In the genomic region with DNA sequence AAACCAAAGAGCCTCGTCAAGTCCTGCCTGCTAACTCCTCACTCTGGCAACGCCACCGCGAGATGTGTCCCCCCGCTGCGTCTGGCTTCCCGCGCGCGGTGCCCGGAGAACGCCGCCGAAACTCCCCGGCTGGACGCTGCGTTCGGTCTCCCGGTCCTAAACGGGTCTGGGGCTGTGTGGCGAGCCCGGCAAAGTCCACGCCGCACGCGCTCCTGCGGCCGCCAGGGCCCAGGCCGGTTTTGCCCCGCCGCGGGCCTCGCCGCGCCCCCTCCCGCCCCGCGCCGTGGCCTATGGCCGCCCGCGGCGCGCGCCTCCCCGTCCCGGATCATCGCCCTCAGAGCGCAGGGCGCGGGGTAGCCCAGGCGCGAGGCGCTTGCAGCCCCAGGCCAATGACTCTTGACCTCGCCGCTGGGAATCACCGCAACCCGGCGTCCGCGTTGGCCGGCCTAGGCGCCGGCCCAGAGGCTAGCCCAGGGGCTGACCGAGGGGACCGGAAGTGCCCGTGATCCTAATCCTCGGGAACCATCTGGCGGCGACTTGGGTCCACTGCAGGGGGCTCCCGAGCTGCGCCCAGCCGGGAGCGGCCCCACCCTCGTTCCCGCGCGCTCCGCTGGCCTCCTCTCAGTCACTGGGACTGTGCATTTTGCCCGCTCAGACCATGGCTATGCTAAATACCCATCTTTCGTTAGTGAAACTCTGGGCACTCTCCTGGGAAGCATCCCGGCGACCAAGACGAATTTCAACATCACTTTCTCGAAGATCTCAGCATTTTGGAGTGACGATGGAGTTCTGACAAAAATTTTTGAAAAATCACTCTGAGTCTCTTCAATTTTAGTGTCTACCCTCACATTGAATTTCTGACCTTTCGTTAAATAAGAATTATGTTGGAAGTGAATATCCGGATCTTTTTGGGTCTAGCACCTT, we compare ENCODE assay signal across 1 cellular context.
TF ChIP-seq lines count a peak whose summit lies in the region.

A gene (minus strand): TSS at position 214 of the 924 bp plus-strand sequence. CDS start 266 bp downstream, outside the sequence.

TF ChIP-seq in H1, 55 proteins besides CTCF, POLR2A, EP300 and RAD21 (continued from another document):
- 0 out of 4 replicates have a peak, but pooled peaks of 1 of the 2 experiments have one; percentile 34 for TF ChIP-seq SIN3A (conservative IDR thresholded peaks at IDR 0.05 in 1 of 2, IDR thresholded peaks at IDR 0.05 in 1 of 2; ENCODE audit: low read depth in 1 of 2, low read length in 2 of 2)
- TF ChIP-seq CHD2 (IDR thresholded peaks at IDR 0.05; ENCODE audit: low read length), result no peak
- no peak for TF ChIP-seq CBX8 (IDR thresholded peaks at IDR 0.05; ENCODE audit: borderline replicate concordance, low read depth, low read length)
- TF ChIP-seq NANOG (IDR thresholded peaks at IDR 0.05; ENCODE audit: insufficient read depth, low read depth, low read length, poor library complexity, severe bottlenecking), result no peak
- TF ChIP-seq TAF1 (IDR thresholded peaks at IDR 0.05; ENCODE audit: low read depth, low read length), result peak; percentile 48
- TF ChIP-seq, protein P1, sequence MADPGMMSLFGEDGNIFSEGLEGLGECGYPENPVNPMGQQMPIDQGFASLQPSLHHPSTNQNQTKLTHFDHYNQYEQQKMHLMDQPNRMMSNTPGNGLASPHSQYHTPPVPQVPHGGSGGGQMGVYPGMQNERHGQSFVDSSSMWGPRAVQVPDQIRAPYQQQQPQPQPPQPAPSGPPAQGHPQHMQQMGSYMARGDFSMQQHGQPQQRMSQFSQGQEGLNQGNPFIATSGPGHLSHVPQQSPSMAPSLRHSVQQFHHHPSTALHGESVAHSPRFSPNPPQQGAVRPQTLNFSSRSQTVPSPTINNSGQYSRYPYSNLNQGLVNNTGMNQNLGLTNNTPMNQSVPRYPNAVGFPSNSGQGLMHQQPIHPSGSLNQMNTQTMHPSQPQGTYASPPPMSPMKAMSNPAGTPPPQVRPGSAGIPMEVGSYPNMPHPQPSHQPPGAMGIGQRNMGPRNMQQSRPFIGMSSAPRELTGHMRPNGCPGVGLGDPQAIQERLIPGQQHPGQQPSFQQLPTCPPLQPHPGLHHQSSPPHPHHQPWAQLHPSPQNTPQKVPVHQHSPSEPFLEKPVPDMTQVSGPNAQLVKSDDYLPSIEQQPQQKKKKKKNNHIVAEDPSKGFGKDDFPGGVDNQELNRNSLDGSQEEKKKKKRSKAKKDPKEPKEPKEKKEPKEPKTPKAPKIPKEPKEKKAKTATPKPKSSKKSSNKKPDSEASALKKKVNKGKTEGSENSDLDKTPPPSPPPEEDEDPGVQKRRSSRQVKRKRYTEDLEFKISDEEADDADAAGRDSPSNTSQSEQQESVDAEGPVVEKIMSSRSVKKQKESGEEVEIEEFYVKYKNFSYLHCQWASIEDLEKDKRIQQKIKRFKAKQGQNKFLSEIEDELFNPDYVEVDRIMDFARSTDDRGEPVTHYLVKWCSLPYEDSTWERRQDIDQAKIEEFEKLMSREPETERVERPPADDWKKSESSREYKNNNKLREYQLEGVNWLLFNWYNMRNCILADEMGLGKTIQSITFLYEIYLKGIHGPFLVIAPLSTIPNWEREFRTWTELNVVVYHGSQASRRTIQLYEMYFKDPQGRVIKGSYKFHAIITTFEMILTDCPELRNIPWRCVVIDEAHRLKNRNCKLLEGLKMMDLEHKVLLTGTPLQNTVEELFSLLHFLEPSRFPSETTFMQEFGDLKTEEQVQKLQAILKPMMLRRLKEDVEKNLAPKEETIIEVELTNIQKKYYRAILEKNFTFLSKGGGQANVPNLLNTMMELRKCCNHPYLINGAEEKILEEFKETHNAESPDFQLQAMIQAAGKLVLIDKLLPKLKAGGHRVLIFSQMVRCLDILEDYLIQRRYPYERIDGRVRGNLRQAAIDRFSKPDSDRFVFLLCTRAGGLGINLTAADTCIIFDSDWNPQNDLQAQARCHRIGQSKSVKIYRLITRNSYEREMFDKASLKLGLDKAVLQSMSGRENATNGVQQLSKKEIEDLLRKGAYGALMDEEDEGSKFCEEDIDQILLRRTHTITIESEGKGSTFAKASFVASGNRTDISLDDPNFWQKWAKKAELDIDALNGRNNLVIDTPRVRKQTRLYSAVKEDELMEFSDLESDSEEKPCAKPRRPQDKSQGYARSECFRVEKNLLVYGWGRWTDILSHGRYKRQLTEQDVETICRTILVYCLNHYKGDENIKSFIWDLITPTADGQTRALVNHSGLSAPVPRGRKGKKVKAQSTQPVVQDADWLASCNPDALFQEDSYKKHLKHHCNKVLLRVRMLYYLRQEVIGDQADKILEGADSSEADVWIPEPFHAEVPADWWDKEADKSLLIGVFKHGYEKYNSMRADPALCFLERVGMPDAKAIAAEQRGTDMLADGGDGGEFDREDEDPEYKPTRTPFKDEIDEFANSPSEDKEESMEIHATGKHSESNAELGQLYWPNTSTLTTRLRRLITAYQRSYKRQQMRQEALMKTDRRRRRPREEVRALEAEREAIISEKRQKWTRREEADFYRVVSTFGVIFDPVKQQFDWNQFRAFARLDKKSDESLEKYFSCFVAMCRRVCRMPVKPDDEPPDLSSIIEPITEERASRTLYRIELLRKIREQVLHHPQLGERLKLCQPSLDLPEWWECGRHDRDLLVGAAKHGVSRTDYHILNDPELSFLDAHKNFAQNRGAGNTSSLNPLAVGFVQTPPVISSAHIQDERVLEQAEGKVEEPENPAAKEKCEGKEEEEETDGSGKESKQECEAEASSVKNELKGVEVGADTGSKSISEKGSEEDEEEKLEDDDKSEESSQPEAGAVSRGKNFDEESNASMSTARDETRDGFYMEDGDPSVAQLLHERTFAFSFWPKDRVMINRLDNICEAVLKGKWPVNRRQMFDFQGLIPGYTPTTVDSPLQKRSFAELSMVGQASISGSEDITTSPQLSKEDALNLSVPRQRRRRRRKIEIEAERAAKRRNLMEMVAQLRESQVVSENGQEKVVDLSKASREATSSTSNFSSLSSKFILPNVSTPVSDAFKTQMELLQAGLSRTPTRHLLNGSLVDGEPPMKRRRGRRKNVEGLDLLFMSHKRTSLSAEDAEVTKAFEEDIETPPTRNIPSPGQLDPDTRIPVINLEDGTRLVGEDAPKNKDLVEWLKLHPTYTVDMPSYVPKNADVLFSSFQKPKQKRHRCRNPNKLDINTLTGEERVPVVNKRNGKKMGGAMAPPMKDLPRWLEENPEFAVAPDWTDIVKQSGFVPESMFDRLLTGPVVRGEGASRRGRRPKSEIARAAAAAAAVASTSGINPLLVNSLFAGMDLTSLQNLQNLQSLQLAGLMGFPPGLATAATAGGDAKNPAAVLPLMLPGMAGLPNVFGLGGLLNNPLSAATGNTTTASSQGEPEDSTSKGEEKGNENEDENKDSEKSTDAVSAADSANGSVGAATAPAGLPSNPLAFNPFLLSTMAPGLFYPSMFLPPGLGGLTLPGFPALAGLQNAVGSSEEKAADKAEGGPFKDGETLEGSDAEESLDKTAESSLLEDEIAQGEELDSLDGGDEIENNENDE (IDR thresholded peaks at IDR 0.05; ENCODE audit: insufficient replicate concordance, low read length), result no peak
- TF ChIP-seq SIX5 (IDR thresholded peaks at IDR 0.05; ENCODE audit: low read depth, low read length), result no peak
- TF ChIP-seq BCL11A (IDR thresholded peaks at IDR 0.05; ENCODE audit: low read depth in 2 of 2, low read length in 2 of 2), result no peak
- TF ChIP-seq SP4 (IDR thresholded peaks at IDR 0.05; ENCODE audit: low read length), result no peak
